Comparison of ENCODE assay signal across 16 cellular contexts in the genomic region with DNA sequence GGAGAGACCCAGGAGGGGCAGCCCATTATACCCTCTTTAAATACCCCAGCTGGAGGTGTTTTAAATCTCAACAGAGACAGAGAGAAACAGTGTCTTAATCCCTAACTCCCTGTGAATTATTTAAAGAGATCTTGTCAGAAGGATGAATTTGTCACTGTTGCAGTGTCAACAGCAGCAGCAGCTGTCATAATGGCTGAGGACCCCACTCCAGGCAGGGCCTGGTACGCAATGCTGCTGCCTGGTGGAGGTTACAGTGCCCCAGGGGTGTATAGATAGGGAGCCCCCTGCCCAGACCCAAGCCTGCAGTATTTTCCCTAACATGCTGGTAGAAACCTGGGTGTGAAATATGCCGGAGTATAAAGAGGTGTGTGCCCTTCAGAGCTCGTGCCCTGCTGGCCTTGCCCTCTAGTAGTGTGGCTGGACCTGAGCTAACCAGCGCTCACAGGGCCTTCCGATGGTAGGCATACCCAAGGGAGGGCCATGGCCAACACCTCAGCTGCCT.
DNase-seq lines count a peak whose midpoint lies in the region; ATAC-seq and TF ChIP-seq lines count a peak whose summit lies in the region.
"Had no signal": no experiment of that assay in that cellular context is flagged by ENCODE, and none has a peak within 500 bp of the region (broad histone marks: within the 10 kb centered on the region; RNA-seq: fewer than 3 reads in every experiment).

No MANE protein-coding gene starts in this region.

- no peaks in the 10 kb centered on the region for H3K36me3 ChIP-seq in mesendoderm (ENCODE audit: control insufficient read depth, insufficient read depth, low read length)
- H3K36me3 ChIP-seq: Peyer's patch, SJCRH30 had no signal

- H2BK15ac ChIP-seq in mesendoderm (replicated peaks; ENCODE audit: low read depth) = no peak overlapping the region

- no peak overlapping the region for H2BK5ac ChIP-seq in mesendoderm (ENCODE audit: low read length)

- H3K23ac ChIP-seq in mesendoderm (ENCODE audit: low read length) = no peak overlapping the region

- H4K5ac ChIP-seq in mesendoderm (ENCODE audit: low read length) = no peak overlapping the region

- no peak overlapping the region for H3K56ac ChIP-seq in mesendoderm (ENCODE audit: low read length)

- no peaks in the 10 kb centered on the region for H3K36me3 Mint-ChIP-seq in brain
- no peaks in the 10 kb centered on the region for H3K36me3 Mint-ChIP-seq in stimulated activated naive B cell treated with anti-CD40 and anti-IgM and Interleukin-4, amounts not matched to agents 10 μg/mL and 1 μg/mL and 100 μg/mL, for 72 hours
- H3K36me3 Mint-ChIP-seq: CD8-positive, alpha-beta T cell had no signal

- H4K8ac ChIP-seq in mesendoderm (ENCODE audit: low read depth, low read length) = no peak overlapping the region

- H2AK5ac ChIP-seq in mesendoderm (ENCODE audit: low read length) = no peak overlapping the region

- H3K27me3 ChIP-seq in mesendoderm (ENCODE audit: insufficient read depth, low read length, poor library complexity) = no peaks in the 10 kb centered on the region
- H3K27me3 ChIP-seq: Peyer's patch, SJCRH30 had no signal

- H3K4me3 Mint-ChIP-seq in brain = peak overlapping the region in 3 of 5 experiments; percentile 41 to 68 (median 53)
- no peak overlapping the region for H3K4me3 Mint-ChIP-seq in stimulated activated naive B cell treated with anti-CD40 and anti-IgM and Interleukin-4, amounts not matched to agents 10 μg/mL and 1 μg/mL and 100 μg/mL, for 72 hours
- H3K4me3 Mint-ChIP-seq: CD8-positive, alpha-beta T cell had no signal

- no peaks in the 10 kb centered on the region for H3K79me2 ChIP-seq in mesendoderm (ENCODE audit: control insufficient read depth, insufficient read depth, low read length)

- H3K18ac ChIP-seq in mesendoderm (ENCODE audit: low read length) = no peak overlapping the region

- TF ChIP-seq CTCF in brain (conservative IDR thresholded peaks at IDR 0.05) = no peak

- no peak overlapping the region for H3K4me3 ChIP-seq in mesendoderm (ENCODE audit: low read length)
- H3K4me3 ChIP-seq: Peyer's patch, SJCRH30 had no signal

- H3K4me1 ChIP-seq in mesendoderm (ENCODE audit: control insufficient read depth, low read depth, low read length) = peaks cover 2% of the 10 kb centered on the region
- H3K4me1 ChIP-seq: Peyer's patch, SJCRH30 had no signal

- ATAC-seq in stimulated activated naive B cell treated with anti-CD40 and anti-IgM and Interleukin-4, amounts not matched to agents 10 μg/mL and 1 μg/mL and 100 μg/mL, for 72 hours (replicated peaks) = no peak
- ATAC-seq in SK-N-SH treated with all-trans-retinoic acid at 6 μM for 48 hours = no peak
- ATAC-seq: CD8-positive, alpha-beta T cell had no signal

- peaks cover 74% of the 10 kb centered on the region for H3K4me1 Mint-ChIP-seq in brain
- H3K4me1 Mint-ChIP-seq in stimulated activated naive B cell treated with anti-CD40 and anti-IgM and Interleukin-4, amounts not matched to agents 10 μg/mL and 1 μg/mL and 100 μg/mL, for 72 hours = no peaks in the 10 kb centered on the region

- DNase-seq in NCI-H748 (lab: John Stamatoyannopoulos, UW; ENCODE audit: unreplicated experiment) = peak; percentile 56
- DNase-seq in NCI-H748 treated with DMSO at 0.1 percent for 48 hours (lab: John Stamatoyannopoulos, UW) = no peak
- DNase-seq in mesendoderm = peak; percentile 32
- no peak for DNase-seq in stimulated activated naive B cell treated with anti-CD40 and anti-IgM and Interleukin-4, amounts not matched to agents 10 μg/mL and 1 μg/mL and 100 μg/mL, for 72 hours
- no peak for DNase-seq in NCI-H510A (lab: John Stamatoyannopoulos, UW)
- DNase-seq in DMS153 treated with DMSO at 0.1 percent for 48 hours (lab: John Stamatoyannopoulos, UW; ENCODE audit: unreplicated experiment) = no peak
- DNase-seq: AML-193; C1 segment of cervical spinal cord; CD8-positive, alpha-beta T cell; GDM1; Kasumi-1; NCI-H526 treated with DMSO at 0.1 percent for 48 hours; Peyer's patch had no signal

- H3K4me2 ChIP-seq in mesendoderm (ENCODE audit: low read length) = no peak overlapping the region

- no peak overlapping the region for H3K9ac ChIP-seq in mesendoderm (ENCODE audit: low read length)

- H3K27ac ChIP-seq in mesendoderm (ENCODE audit: low read depth, low read length) = no peak overlapping the region
- H3K27ac ChIP-seq: Peyer's patch, SJCRH30 had no signal

- H2BK120ac ChIP-seq in mesendoderm (ENCODE audit: low read depth, low read length) = no peak overlapping the region

- H3K27me3 Mint-ChIP-seq in brain = no peaks in the 10 kb centered on the region
- peaks cover 0 to 4% of the 10 kb centered on the region in 2 donors for H3K27me3 Mint-ChIP-seq in stimulated activated naive B cell treated with anti-CD40 and anti-IgM and Interleukin-4, amounts not matched to agents 10 μg/mL and 1 μg/mL and 100 μg/mL, for 72 hours

- no peak overlapping the region for H3K4ac ChIP-seq in mesendoderm (ENCODE audit: low read depth, low read length)

- no peaks in the 10 kb centered on the region for H3K79me1 ChIP-seq in mesendoderm (ENCODE audit: low read length)

- no CpG with 5 or more reads among the region's 5 CpGs for WGBS in mesendoderm (ENCODE audit: extremely low coverage, insufficient coverage, low lambda C conversion rate)

- peaks cover 0 to 4% (median 0%) of the 10 kb centered on the region in 5 experiments for H3K9me3 Mint-ChIP-seq in brain
- H3K9me3 Mint-ChIP-seq in stimulated activated naive B cell treated with anti-CD40 and anti-IgM and Interleukin-4, amounts not matched to agents 10 μg/mL and 1 μg/mL and 100 μg/mL, for 72 hours = no peaks in the 10 kb centered on the region
- H3K9me3 Mint-ChIP-seq: CD8-positive, alpha-beta T cell had no signal

- H3K27ac Mint-ChIP-seq in brain = peak overlapping the region; percentile 57 to 99 (median 90)
- peak overlapping the region; percentile 9 for H3K27ac Mint-ChIP-seq in stimulated activated naive B cell treated with anti-CD40 and anti-IgM and Interleukin-4, amounts not matched to agents 10 μg/mL and 1 μg/mL and 100 μg/mL, for 72 hours
- H3K27ac Mint-ChIP-seq: CD8-positive, alpha-beta T cell had no signal

TF ChIP-seq in SK-N-SH treated with all-trans-retinoic acid at 6 μM for 48 hours, 23 proteins besides CTCF, POLR2A, EP300 and RAD21:
- TF ChIP-seq ZNF8 (CRISPR knock-in tag; IDR thresholded peaks at IDR 0.05) (no peak), ZNF70 (CRISPR knock-in tag; IDR thresholded peaks at IDR 0.05) (no peak), ZC3H10 (CRISPR knock-in tag; IDR thresholded peaks at IDR 0.05) (no peak), SNAI2 (CRISPR knock-in tag; IDR thresholded peaks at IDR 0.05) (no peak), ZFP30 (CRISPR knock-in tag; IDR thresholded peaks at IDR 0.05) (no peak), ZFP3 (CRISPR knock-in tag; IDR thresholded peaks at IDR 0.05) (no peak), ESRRG (CRISPR knock-in tag; IDR thresholded peaks at IDR 0.05) (no peak), ZNF565 (CRISPR knock-in tag; conservative IDR thresholded peaks at IDR 0.05; ENCODE audit: low read depth) (no peak), RARB (CRISPR knock-in tag; IDR thresholded peaks at IDR 0.05) (no peak), OSR1 (CRISPR knock-in tag; IDR thresholded peaks at IDR 0.05) (no peak)
- TF ChIP-seq, protein P1, sequence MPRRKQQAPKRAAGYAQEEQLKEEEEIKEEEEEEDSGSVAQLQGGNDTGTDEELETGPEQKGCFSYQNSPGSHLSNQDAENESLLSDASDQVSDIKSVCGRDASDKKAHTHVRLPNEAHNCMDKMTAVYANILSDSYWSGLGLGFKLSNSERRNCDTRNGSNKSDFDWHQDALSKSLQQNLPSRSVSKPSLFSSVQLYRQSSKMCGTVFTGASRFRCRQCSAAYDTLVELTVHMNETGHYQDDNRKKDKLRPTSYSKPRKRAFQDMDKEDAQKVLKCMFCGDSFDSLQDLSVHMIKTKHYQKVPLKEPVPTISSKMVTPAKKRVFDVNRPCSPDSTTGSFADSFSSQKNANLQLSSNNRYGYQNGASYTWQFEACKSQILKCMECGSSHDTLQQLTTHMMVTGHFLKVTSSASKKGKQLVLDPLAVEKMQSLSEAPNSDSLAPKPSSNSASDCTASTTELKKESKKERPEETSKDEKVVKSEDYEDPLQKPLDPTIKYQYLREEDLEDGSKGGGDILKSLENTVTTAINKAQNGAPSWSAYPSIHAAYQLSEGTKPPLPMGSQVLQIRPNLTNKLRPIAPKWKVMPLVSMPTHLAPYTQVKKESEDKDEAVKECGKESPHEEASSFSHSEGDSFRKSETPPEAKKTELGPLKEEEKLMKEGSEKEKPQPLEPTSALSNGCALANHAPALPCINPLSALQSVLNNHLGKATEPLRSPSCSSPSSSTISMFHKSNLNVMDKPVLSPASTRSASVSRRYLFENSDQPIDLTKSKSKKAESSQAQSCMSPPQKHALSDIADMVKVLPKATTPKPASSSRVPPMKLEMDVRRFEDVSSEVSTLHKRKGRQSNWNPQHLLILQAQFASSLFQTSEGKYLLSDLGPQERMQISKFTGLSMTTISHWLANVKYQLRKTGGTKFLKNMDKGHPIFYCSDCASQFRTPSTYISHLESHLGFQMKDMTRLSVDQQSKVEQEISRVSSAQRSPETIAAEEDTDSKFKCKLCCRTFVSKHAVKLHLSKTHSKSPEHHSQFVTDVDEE (CRISPR knock-in tag; IDR thresholded peaks at IDR 0.05) = no peak
- TF ChIP-seq, protein P2, sequence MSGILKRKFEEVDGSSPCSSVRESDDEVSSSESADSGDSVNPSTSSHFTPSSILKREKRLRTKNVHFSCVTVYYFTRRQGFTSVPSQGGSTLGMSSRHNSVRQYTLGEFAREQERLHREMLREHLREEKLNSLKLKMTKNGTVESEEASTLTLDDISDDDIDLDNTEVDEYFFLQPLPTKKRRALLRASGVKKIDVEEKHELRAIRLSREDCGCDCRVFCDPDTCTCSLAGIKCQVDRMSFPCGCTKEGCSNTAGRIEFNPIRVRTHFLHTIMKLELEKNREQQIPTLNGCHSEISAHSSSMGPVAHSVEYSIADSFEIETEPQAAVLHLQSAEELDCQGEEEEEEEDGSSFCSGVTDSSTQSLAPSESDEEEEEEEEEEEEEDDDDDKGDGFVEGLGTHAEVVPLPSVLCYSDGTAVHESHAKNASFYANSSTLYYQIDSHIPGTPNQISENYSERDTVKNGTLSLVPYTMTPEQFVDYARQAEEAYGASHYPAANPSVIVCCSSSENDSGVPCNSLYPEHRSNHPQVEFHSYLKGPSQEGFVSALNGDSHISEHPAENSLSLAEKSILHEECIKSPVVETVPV (CRISPR knock-in tag; IDR thresholded peaks at IDR 0.05) = no peak
- TF ChIP-seq, protein P3, sequence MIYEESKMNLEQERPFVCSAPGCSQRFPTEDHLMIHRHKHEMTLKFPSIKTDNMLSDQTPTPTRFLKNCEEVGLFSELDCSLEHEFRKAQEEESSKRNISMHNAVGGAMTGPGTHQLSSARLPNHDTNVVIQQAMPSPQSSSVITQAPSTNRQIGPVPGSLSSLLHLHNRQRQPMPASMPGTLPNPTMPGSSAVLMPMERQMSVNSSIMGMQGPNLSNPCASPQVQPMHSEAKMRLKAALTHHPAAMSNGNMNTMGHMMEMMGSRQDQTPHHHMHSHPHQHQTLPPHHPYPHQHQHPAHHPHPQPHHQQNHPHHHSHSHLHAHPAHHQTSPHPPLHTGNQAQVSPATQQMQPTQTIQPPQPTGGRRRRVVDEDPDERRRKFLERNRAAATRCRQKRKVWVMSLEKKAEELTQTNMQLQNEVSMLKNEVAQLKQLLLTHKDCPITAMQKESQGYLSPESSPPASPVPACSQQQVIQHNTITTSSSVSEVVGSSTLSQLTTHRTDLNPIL (CRISPR knock-in tag; IDR thresholded peaks at IDR 0.05; ENCODE audit: low read depth) = no peak

Comparison
In these comparisons a context has a peak if more than half of its experiments do, and no peak if none do; other contexts are left out.
1. DNase-seq: peak in NCI-H748 (single experiment) and mesendoderm (single experiment); none in NCI-H748 treated with DMSO at 0.1 percent for 48 hours (single experiment), stimulated activated naive B cell treated with anti-CD40 and anti-IgM and Interleukin-4, amounts not matched to agents 10 μg/mL and 1 μg/mL and 100 μg/mL, for 72 hours (single experiment), NCI-H510A (single experiment) and DMS153 treated with DMSO at 0.1 percent for 48 hours (single experiment).
2. H3K4me3 Mint-ChIP-seq: peak in brain (3 of 5); none in stimulated activated naive B cell treated with anti-CD40 and anti-IgM and Interleukin-4, amounts not matched to agents 10 μg/mL and 1 μg/mL and 100 μg/mL, for 72 hours (0 of 2).